In genomic region chr17:64145751-64146417, GRCh38 we compare ENCODE assay signal across 8 cellular contexts. TPM values are rescaled to one million over a fixed set of nuclear protein-coding genes. Genes with fewer than 3 reads are reported as not detected.
DNase-seq lines count a peak whose midpoint lies in the region; TF ChIP-seq lines count a peak whose summit lies in the region.

No MANE protein-coding gene starts in this region.

- H4K20me1 ChIP-seq in MM.1S (ENCODE audit: insufficient read depth, low read length) (no peaks in the 10 kb centered on the region), neural progenitor cell (ENCODE audit: low read depth) (peaks cover 21% of the 10 kb centered on the region)

- H3K36me3 ChIP-seq in MM.1S (replicated peaks; ENCODE audit: insufficient read depth, low read length) = no peaks in the 10 kb centered on the region; the same call in 1 of the 2 replicates
- peaks cover 5% of the 10 kb centered on the region for H3K36me3 ChIP-seq in neural progenitor cell
- peaks cover 4 to 9% of the 10 kb centered on the region in 2 donors for H3K36me3 ChIP-seq in stomach smooth muscle (ENCODE audit: control insufficient read depth in 2 of 2, insufficient read depth in 2 of 2, low read length in 2 of 2)

- peaks cover 17% of the 10 kb centered on the region for H3K36me3 Mint-ChIP-seq in neural progenitor cell

- no peaks in the 10 kb centered on the region for H3K9me3 ChIP-seq in MM.1S (replicated peaks; ENCODE audit: insufficient read depth, low read length)
- H3K9me3 ChIP-seq in neural progenitor cell (ENCODE audit: low read depth) = no peaks in the 10 kb centered on the region
- no peaks in the 10 kb centered on the region for H3K9me3 ChIP-seq in stomach smooth muscle (ENCODE audit: control insufficient read depth in 2 of 2, low read length in 2 of 2)

- H3K27ac ChIP-seq in MM.1S (ENCODE audit: low read length) (peak overlapping the region; percentile 76), neural progenitor cell (peak overlapping the region; percentile 29), stomach smooth muscle (ENCODE audit: low read length) (peak overlapping the region; percentile 91)

- H3K4me1 Mint-ChIP-seq in neural progenitor cell = peaks cover 20% of the 10 kb centered on the region

- peak overlapping the region; percentile 89 for H3K4me2 ChIP-seq in MM.1S (ENCODE audit: low read depth, low read length)
- peak overlapping the region; percentile 89 for H3K4me2 ChIP-seq in neural progenitor cell

- no peak overlapping the region for H3K27ac Mint-ChIP-seq in neural progenitor cell

- H3K9ac ChIP-seq in MM.1S (ENCODE audit: low read length) (peak overlapping the region; percentile 92), neural progenitor cell (peak overlapping the region; percentile 36), stomach smooth muscle (ENCODE audit: low read length in 2 of 2) (peak overlapping the region; percentile 88 to 96)

- H3K4me3 Mint-ChIP-seq in neural progenitor cell = no peak overlapping the region

- H3K4me1 ChIP-seq in MM.1S (ENCODE audit: low read length) (peaks cover 14% of the 10 kb centered on the region), neural progenitor cell (peaks cover 13% of the 10 kb centered on the region), stomach smooth muscle (ENCODE audit: control insufficient read depth, insufficient read depth, low read length) (peaks cover 20% of the 10 kb centered on the region)

- peak overlapping the region; percentile 76 for H3K4me3 ChIP-seq in MM.1S (ENCODE audit: low read length)
- H3K4me3 ChIP-seq in neural progenitor cell = peak overlapping the region; percentile 64
- peak overlapping the region; percentile 85 to 93 for H3K4me3 ChIP-seq in stomach smooth muscle (ENCODE audit: low read length in 2 of 2)

- TF ChIP-seq CTCF in MM.1S (IDR thresholded peaks at IDR 0.05; ENCODE audit: low read length) = no peak
- no peak for TF ChIP-seq CTCF in neural progenitor cell (IDR thresholded peaks at IDR 0.05)

- H3K27me3 ChIP-seq in MM.1S (replicated peaks; ENCODE audit: insufficient read depth, low read length) (no peaks in the 10 kb centered on the region), neural progenitor cell (no peaks in the 10 kb centered on the region), stomach smooth muscle (ENCODE audit: control insufficient read depth in 1 of 2, insufficient read depth in 2 of 2, low read length in 2 of 2) (no peaks in the 10 kb centered on the region)

- DNase-seq in GDM1 (lab: John Stamatoyannopoulos, UW) = peak; percentile 98
- DNase-seq in HCEC 1CT = peak; percentile 100
- peak; percentile 100 for DNase-seq in MM.1S
- peak; percentile 97 to 98 for DNase-seq in SHP77 (lab: John Stamatoyannopoulos, UW)
- peak; percentile 48 for DNase-seq in activated gamma-delta T cell (lab: John Stamatoyannopoulos, UW)
- DNase-seq in foreskin melanocyte = peak; percentile 99
- DNase-seq in neural progenitor cell (ENCODE audit: low spot score) = peak; percentile 99

- H3K27me3 Mint-ChIP-seq in neural progenitor cell (ENCODE audit: insufficient read depth, low read depth) = no peaks in the 10 kb centered on the region

- H3K9me3 Mint-ChIP-seq in neural progenitor cell = no peaks in the 10 kb centered on the region

- H3F3A ChIP-seq in MM.1S (ENCODE audit: insufficient read depth, low read length) (peaks cover 45% of the 10 kb centered on the region), neural progenitor cell (ENCODE audit: low read depth) (peaks cover 37% of the 10 kb centered on the region)

- H2AFZ ChIP-seq in MM.1S (ENCODE audit: low read length) (no peak overlapping the region), neural progenitor cell (replicated peaks) (no peak overlapping the region)

- H3K9me2 ChIP-seq in MM.1S (replicated peaks; ENCODE audit: insufficient read depth, low read length) = no peaks in the 10 kb centered on the region

- H3K79me2 ChIP-seq in MM.1S (ENCODE audit: low read length) (peaks cover 12% of the 10 kb centered on the region), neural progenitor cell (ENCODE audit: low read depth) (peaks cover 20% of the 10 kb centered on the region)

RNA-seq across cellular contexts. Expression of gene ERN1, which starts 15.9 kb away (rescaled TPM):
- 2.4 and 4.3 TPM in 2 replicates for total RNA-seq in neural progenitor cell (ENCODE audit: low replicate concordance)

Comparison
In these comparisons a context has a peak if more than half of its experiments do, and no peak if none do; other contexts are left out.
1. Peak in every context shown above with its lines: DNase-seq, H3K4me3 ChIP-seq and H3K27ac ChIP-seq.
2. DNase-seq: peak in every context shown above with its lines; median percentile 100 in HCEC 1CT; 100 in MM.1S; 99 in foreskin melanocyte; 99 in neural progenitor cell; 98 in GDM1; 98 in SHP77; 48 in activated gamma-delta T cell.
3. H3K27ac ChIP-seq: peak in every context shown above with its lines; median percentile 91 in stomach smooth muscle; 76 in MM.1S; 29 in neural progenitor cell.
4. H3K9ac ChIP-seq: peak in every context shown above with its lines; median percentile 92 in MM.1S; 92 in stomach smooth muscle; 36 in neural progenitor cell.